In genomic region chr16:50323335-50324011, GRCh38 we compare ENCODE assay signal across 8 cellular contexts. TPM values are rescaled to one million over a fixed set of nuclear protein-coding genes. Genes with fewer than 3 reads are reported as not detected.
A peak's percentile ranks its signal among the peaks of the same experiment; 100 is the strongest.
DNase-seq lines count a peak whose midpoint lies in the region; ATAC-seq and TF ChIP-seq lines count a peak whose summit lies in the region.

No MANE protein-coding gene starts in this region.

- no peak overlapping the region for H3K9ac ChIP-seq in PC-3 (ENCODE audit: low read length)

- H3K4me3 ChIP-seq in PC-3 (ENCODE audit: low read length) (no peak overlapping the region), retinal pigment epithelial cell (ENCODE audit: low read length) (no peak overlapping the region)
- no peak overlapping the region for H3K4me3 ChIP-seq in effector memory CD4-positive, alpha-beta T cell (ENCODE audit: insufficient read depth, low read depth, low read length, poor library complexity, severe bottlenecking)

- ATAC-seq in PC-3 (no peak), HG02973 (IDR thresholded peaks at IDR 0.05; ENCODE audit: unreplicated experiment) (no peak)

- H3K9me3 ChIP-seq in PC-3 (ENCODE audit: low read length) = no peaks in the 10 kb centered on the region
- H3K9me3 ChIP-seq in effector memory CD4-positive, alpha-beta T cell (ENCODE audit: control insufficient read depth, low read length) = no peaks in the 10 kb centered on the region

- peak; percentile 16 for DNase-seq in activated T-cell treated with anti-CD3 and anti-CD28 coated beads, Interleukin-2, amount 50 U/mL, for 1 hour
- DNase-seq in activated T-cell treated with anti-CD3 and anti-CD28 coated beads for 4 hours = no peak
- peak; percentile 38 for DNase-seq in PC-3
- DNase-seq in effector memory CD4-positive, alpha-beta T cell = no peak
- no peak for DNase-seq in retinal pigment epithelial cell (ENCODE audit: low read depth)
- DNase-seq in activated CD4-positive, alpha-beta T cell treated with anti-CD3 and anti-CD28 coated beads for 4 hours = no peak
- no peak for DNase-seq in stimulated activated CD4-positive, alpha-beta T cell treated with anti-CD3 and anti-CD28 coated beads, Interleukin-15, amount 100 ng/mL, for 24 hours

- intact Hi-C loops in PC-3 (cut with micrococcal nuclease) = loop anchor here (10.0 kb wide), 2 partner anchors 79 to 109 kb away; no protein-coding TSS in a partner anchor

- H3K9me2 ChIP-seq in PC-3 (replicated peaks; ENCODE audit: low read length) = no peaks in the 10 kb centered on the region

- peaks cover 22% of the 10 kb centered on the region for H3K36me3 ChIP-seq in PC-3 (ENCODE audit: low read depth, low read length)
- H3K36me3 ChIP-seq in effector memory CD4-positive, alpha-beta T cell (ENCODE audit: control insufficient read depth, insufficient read depth, low read length) = peaks cover 51% of the 10 kb centered on the region

- no peaks in the 10 kb centered on the region for H4K20me1 ChIP-seq in PC-3 (ENCODE audit: low read length)

- POLR2A ChIA-PET in PC-3 (lab: Charles Lee; ENCODE audit: unreplicated experiment) = no interaction called here

- H3K27me3 ChIP-seq in PC-3 (ENCODE audit: low read length) = no peaks in the 10 kb centered on the region
- no peaks in the 10 kb centered on the region for H3K27me3 ChIP-seq in effector memory CD4-positive, alpha-beta T cell (replicated peaks; ENCODE audit: control insufficient read depth, insufficient read depth, low read length, poor library complexity, severe bottlenecking)

- BruUV-seq in PC-3 (replicated peaks; lab: Mats Ljungman, UMichigan) = no TSS peak

- no peaks in the 10 kb centered on the region for H3K79me2 ChIP-seq in PC-3 (ENCODE audit: low read length)

- TF ChIP-seq CTCF in PC-3 (conservative IDR thresholded peaks at IDR 0.05; ENCODE audit: low read depth, low read length) (peak; percentile 49; the same call in 1 of the 2 replicates), retinal pigment epithelial cell (conservative IDR thresholded peaks at IDR 0.05; ENCODE audit: low read depth, low read length) (peak; percentile 39)

- no peaks in the 10 kb centered on the region for H3F3A ChIP-seq in PC-3 (ENCODE audit: low read length, unreplicated experiment)

- H3K27ac ChIP-seq in PC-3 (ENCODE audit: low read length) = no peak overlapping the region
- H3K27ac ChIP-seq in effector memory CD4-positive, alpha-beta T cell (ENCODE audit: insufficient read depth, low read length, poor library complexity, severe bottlenecking) = peak overlapping the region; percentile 26

- no peak overlapping the region for H2AFZ ChIP-seq in PC-3 (ENCODE audit: low read length)

- CTCF ChIA-PET in PC-3 (lab: Charles Lee) = no interaction called here

- no peak overlapping the region for H3K4me2 ChIP-seq in PC-3 (ENCODE audit: low read length)

- H3K4me1 ChIP-seq in PC-3 (ENCODE audit: insufficient read depth, low read length) = no peaks in the 10 kb centered on the region
- peaks cover 15% of the 10 kb centered on the region for H3K4me1 ChIP-seq in effector memory CD4-positive, alpha-beta T cell (ENCODE audit: control insufficient read depth, insufficient read depth, low read length, poor library complexity, severe bottlenecking)

RNA-seq across cellular contexts. Expression of gene BRD7, which starts 45.3 kb away (rescaled TPM):
- total RNA-seq in PC-3 (2014; rRNA removed) = 38.4 and 40.0 TPM in 2 replicates

RNA-seq across cellular contexts. Expression of gene ADCY7, which starts 57.1 kb away (rescaled TPM):
- total RNA-seq in PC-3 (2014; rRNA removed) = 13.1 and 14.1 TPM in 2 replicates

Comparison
In these comparisons a context has a peak if more than half of its experiments do, and no peak if none do; other contexts are left out.
1. DNase-seq: peak in activated T-cell treated with anti-CD3 and anti-CD28 coated beads, Interleukin-2, amount 50 U/mL, for 1 hour (single experiment) and PC-3 (single experiment); none in activated T-cell treated with anti-CD3 and anti-CD28 coated beads for 4 hours (single experiment), effector memory CD4-positive, alpha-beta T cell (0 of 3), retinal pigment epithelial cell (single experiment), activated CD4-positive, alpha-beta T cell treated with anti-CD3 and anti-CD28 coated beads for 4 hours (0 of 2) and stimulated activated CD4-positive, alpha-beta T cell treated with anti-CD3 and anti-CD28 coated beads, Interleukin-15, amount 100 ng/mL, for 24 hours (single experiment).